29 cellular contexts compared by ENCODE assay signal in the genomic region with DNA sequence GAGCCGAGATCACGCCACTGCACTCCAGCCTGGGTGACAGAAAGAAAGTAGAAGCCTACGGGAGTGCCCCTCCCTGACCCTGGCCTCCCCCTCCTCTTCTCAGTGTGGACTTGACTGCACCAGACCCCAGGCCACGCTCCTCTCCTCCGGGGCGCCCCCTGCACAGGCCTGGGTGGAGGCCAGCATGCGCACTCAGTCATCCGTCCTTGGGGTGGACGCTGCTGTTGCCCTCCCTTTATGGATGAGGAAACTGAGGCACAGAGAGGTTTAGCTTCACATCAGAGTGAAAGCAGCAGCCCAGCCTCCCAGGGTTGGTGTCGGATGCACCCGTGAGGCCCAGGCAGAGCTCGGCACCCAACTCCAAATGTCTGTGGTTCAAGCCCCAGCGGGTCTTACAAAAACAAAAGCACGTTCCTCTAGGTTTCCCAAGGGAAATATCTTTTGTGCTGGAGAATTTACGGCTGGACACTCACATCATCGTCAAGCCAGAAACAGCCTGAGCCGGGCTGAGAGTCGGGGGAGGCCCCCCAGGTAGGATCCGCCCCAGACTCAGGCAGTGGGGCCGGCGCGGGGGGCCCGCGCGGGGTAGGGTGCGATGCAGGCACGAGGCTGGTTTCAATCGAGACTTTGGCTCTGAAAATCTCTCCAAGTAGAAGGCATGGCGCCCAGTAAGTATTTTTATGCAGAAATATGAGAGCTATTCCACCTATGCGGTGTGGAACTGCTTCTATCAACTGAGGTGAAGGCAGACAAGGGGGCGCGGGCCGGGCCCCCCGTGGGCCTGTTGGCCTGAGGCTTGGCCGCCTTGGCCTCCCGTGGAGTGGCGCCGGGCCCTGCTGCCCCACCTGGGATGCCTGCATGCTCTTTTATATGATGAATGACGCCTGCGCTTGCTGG. TPM values are rescaled to one million over a fixed set of nuclear protein-coding genes. Genes with fewer than 3 reads are reported as not detected.
DNase-seq lines count a peak whose midpoint lies in the region; ATAC-seq and TF ChIP-seq lines count a peak whose summit lies in the region.
"Had no signal": no experiment of that assay in that cellular context is flagged by ENCODE, and none has a peak within 500 bp of the region (broad histone marks: within the 10 kb centered on the region; RNA-seq: fewer than 3 reads in every experiment).

No MANE protein-coding gene starts in this region.

- H3K4me3 Mint-ChIP-seq in neural progenitor cell, result no peak overlapping the region
- H3K4me3 Mint-ChIP-seq: activated CD4-positive, alpha-beta memory T cell treated with anti-CD3 and anti-CD28 coated beads, Interleukin-2, amount 10 ng/mL, durations not matched to agents 7 days and 5 days; activated naive CD4-positive, alpha-beta T cell treated with anti-CD3 and anti-CD28 coated beads for 36 hours; B cell; brain; IgD-negative memory B cell; naive B cell had no signal

- H3K36me3 ChIP-seq in left ventricle myocardium inferior (no peaks in the 10 kb centered on the region), gastroesophageal sphincter (peaks cover 0 to 6% of the 10 kb centered on the region in 2 donors), neural progenitor cell (no peaks in the 10 kb centered on the region)
- H3K36me3 ChIP-seq: adrenal gland, ovary had no signal

- DNase-seq in left cardiac atrium (peak; percentile 11), left ventricle myocardium inferior (no peak), neural progenitor cell (ENCODE audit: low spot score) (no peak), A172 (ENCODE audit: low spot score) (no peak), nucleus accumbens (lab: John Stamatoyannopoulos, UW) (no peak), D341Med (ENCODE audit: low spot score) (no peak), GM13977 (ENCODE audit: low spot score) (no peak)
- DNase-seq: activated CD4-positive, alpha-beta memory T cell treated with anti-CD3 and anti-CD28 coated beads, Interleukin-2, amount 10 ng/mL, durations not matched to agents 7 days and 5 days; activated CD4-positive, CD25-positive, alpha-beta regulatory T cell treated with anti-CD3 and anti-CD28 coated beads, Interleukin-2, amount 50 U/mL, for 72 hours; activated naive CD4-positive, alpha-beta T cell treated with anti-CD3 and anti-CD28 coated beads for 36 hours; adrenal gland; DMS153; midbrain; naive B cell; NCI-H2107; NCI-H345; NCI-H69; PC-9; SHP77; stimulated activated CD4-positive, alpha-beta T cell treated with anti-CD3 and anti-CD28 coated beads, Interleukin-1b, Interleukin-23, amount 100 ng/mL, for 48 hours; stimulated activated naive CD8-positive, alpha-beta T cell treated with anti-CD3 and anti-CD28 coated beads, Interleukin-15, Interleukin-2, amounts not matched to agents 100 U/mL and 50 U/mL, for 24 hours had no signal

- no peaks in the 10 kb centered on the region for H3K36me3 Mint-ChIP-seq in neural progenitor cell
- H3K36me3 Mint-ChIP-seq: brain, IgD-negative memory B cell, naive B cell had no signal

- no peak for TF ChIP-seq POLR2A in gastroesophageal sphincter (IDR thresholded peaks at IDR 0.05)

- peaks cover 11% of the 10 kb centered on the region for H3K4me1 ChIP-seq in left ventricle myocardium inferior
- H3K4me1 ChIP-seq in gastroesophageal sphincter, result peaks cover 0 to 25% (median 12%) of the 10 kb centered on the region in 3 donors
- H3K4me1 ChIP-seq in neural progenitor cell, result peaks cover 21% of the 10 kb centered on the region
- H3K4me1 ChIP-seq: A549, adrenal gland had no signal

- H3K79me2 ChIP-seq in neural progenitor cell (ENCODE audit: low read depth), result no peaks in the 10 kb centered on the region

- ATAC-seq in left cardiac atrium (no peak), gastroesophageal sphincter (peak; percentile 34)
- ATAC-seq: A549; HCT116; stimulated activated naive CD8-positive, alpha-beta T cell treated with anti-CD3 and anti-CD28 coated beads, Interleukin-15, Interleukin-2, amounts not matched to agents 100 U/mL and 50 U/mL, for 24 hours had no signal

- intact Hi-C loops in left cardiac atrium (cut with DNase I), result no loop called here
- intact Hi-C loops in left ventricle myocardium inferior (cut with micrococcal nuclease), result no loop called here

- H3K4me3 ChIP-seq in left ventricle myocardium inferior, result no peak overlapping the region
- no peak overlapping the region for H3K4me3 ChIP-seq in gastroesophageal sphincter
- H3K4me3 ChIP-seq in neural progenitor cell, result no peak overlapping the region
- H3K4me3 ChIP-seq: A549, adrenal gland, ovary, PC-9, smooth muscle cell had no signal

- H3K4me1 Mint-ChIP-seq in neural progenitor cell, result peaks cover 20% of the 10 kb centered on the region
- H3K4me1 Mint-ChIP-seq: activated CD4-positive, alpha-beta memory T cell treated with anti-CD3 and anti-CD28 coated beads, Interleukin-2, amount 10 ng/mL, durations not matched to agents 7 days and 5 days; B cell; naive B cell had no signal

- peaks cover 3% of the 10 kb centered on the region for H3F3A ChIP-seq in neural progenitor cell (ENCODE audit: low read depth)

- H3K9ac ChIP-seq in neural progenitor cell, result no peak overlapping the region

- no peak for TF ChIP-seq EP300 in gastroesophageal sphincter (IDR thresholded peaks at IDR 0.05)

- no peak overlapping the region for H2AFZ ChIP-seq in neural progenitor cell (replicated peaks)
- H2AFZ ChIP-seq: PC-9 had no signal

- H3K9me3 ChIP-seq in left ventricle myocardium inferior (replicated peaks), result no peaks in the 10 kb centered on the region
- no peaks in the 10 kb centered on the region for H3K9me3 ChIP-seq in gastroesophageal sphincter
- no peaks in the 10 kb centered on the region for H3K9me3 ChIP-seq in neural progenitor cell (ENCODE audit: low read depth)
- H3K9me3 ChIP-seq: A549, adrenal gland, ovary had no signal

- H3K27me3 ChIP-seq in left ventricle myocardium inferior (ENCODE audit: low read depth) (no peaks in the 10 kb centered on the region), gastroesophageal sphincter (no peaks in the 10 kb centered on the region), neural progenitor cell (no peaks in the 10 kb centered on the region)
- H3K27me3 ChIP-seq: adrenal gland, ovary had no signal

- H3K27me3 Mint-ChIP-seq in neural progenitor cell (ENCODE audit: insufficient read depth, low read depth), result peaks cover 2% of the 10 kb centered on the region
- H3K27me3 Mint-ChIP-seq: activated CD4-positive, alpha-beta memory T cell treated with anti-CD3 and anti-CD28 coated beads, Interleukin-2, amount 10 ng/mL, durations not matched to agents 7 days and 5 days; B cell; brain; IgD-negative memory B cell; naive B cell had no signal

- H3K27ac Mint-ChIP-seq in neural progenitor cell, result peak overlapping the region; percentile 60
- H3K27ac Mint-ChIP-seq: activated CD4-positive, alpha-beta memory T cell treated with anti-CD3 and anti-CD28 coated beads, Interleukin-2, amount 10 ng/mL, durations not matched to agents 7 days and 5 days; activated naive CD4-positive, alpha-beta T cell treated with anti-CD3 and anti-CD28 coated beads for 36 hours; B cell; IgD-negative memory B cell had no signal

- TF ChIP-seq CTCF in left ventricle myocardium inferior (IDR thresholded peaks at IDR 0.05; ENCODE audit: borderline replicate concordance) (no peak), gastroesophageal sphincter (IDR thresholded peaks at IDR 0.05) (no peak), neural progenitor cell (IDR thresholded peaks at IDR 0.05) (no peak), GM13977 (IDR thresholded peaks at IDR 0.05; ENCODE audit: extremely low read depth, insufficient read depth, missing control alignments) (no peak)

- 38% methylated on average over 4 of the region's 40 CpGs; no CpG with 5 or more reads in 1 of the 2 donors for WGBS in gastroesophageal sphincter (ENCODE audit: low coverage in 1 of 2), 2 donors

- H4K20me1 ChIP-seq in neural progenitor cell (ENCODE audit: low read depth), result no peaks in the 10 kb centered on the region

- in situ Hi-C loops in GM13977 (cut with MboI; ENCODE audit: low pct_unique_long_range_greater_than_20kb, low sequenced_read_pairs, unreplicated experiment), result no loop called here

- H3K4me2 ChIP-seq in neural progenitor cell, result no peak overlapping the region
- H3K4me2 ChIP-seq: A549, PC-9, smooth muscle cell had no signal

- H3K27ac ChIP-seq in left ventricle myocardium inferior (replicated peaks) (no peak overlapping the region), gastroesophageal sphincter (peak overlapping the region in 3 of 4 donors; percentile 31 to 60 (median 48)), neural progenitor cell (no peak overlapping the region)
- H3K27ac ChIP-seq: A549, adrenal gland, ovary, PC-9 had no signal

- no peaks in the 10 kb centered on the region for H3K9me3 Mint-ChIP-seq in neural progenitor cell
- H3K9me3 Mint-ChIP-seq: activated CD4-positive, alpha-beta memory T cell treated with anti-CD3 and anti-CD28 coated beads, Interleukin-2, amount 10 ng/mL, durations not matched to agents 7 days and 5 days; activated naive CD4-positive, alpha-beta T cell treated with anti-CD3 and anti-CD28 coated beads for 36 hours; brain; IgD-negative memory B cell; naive B cell had no signal

RNA-seq across cellular contexts. Expression of a gene that starts 36.6 kb away (rescaled TPM):
- total RNA-seq in left cardiac atrium, result 1 to 10 TPM; 3.7 to 4.9 TPM
- 4.5 TPM for total RNA-seq in left ventricle myocardium inferior
- 10 to 100 TPM in 1 of 4 donors, 1 to 10 TPM in 3; 5.0 to 14.6 (median 9.2) TPM for total RNA-seq in gastroesophageal sphincter
- 7.0 and 15.5 TPM in 2 replicates for total RNA-seq in neural progenitor cell (ENCODE audit: low replicate concordance)
- 5.1 and 7.0 TPM in 2 replicates for total RNA-seq in A172 (2014; rRNA removed; shearing (Covaris generic))

RNA-seq across cellular contexts. Expression of a gene that starts 36.9 kb away (rescaled TPM):
- 100 to 1,000 TPM in 1 of 2 donors, 10 to 100 TPM in 1; 96.2 to 105 TPM for total RNA-seq in left cardiac atrium
- total RNA-seq in left ventricle myocardium inferior, result 80.5 TPM
- 10 to 100 TPM; 54.4 to 78.6 (median 69.8) TPM for total RNA-seq in gastroesophageal sphincter
- total RNA-seq in neural progenitor cell (ENCODE audit: low replicate concordance), result 39.1 and 42.5 TPM in 2 replicates
- 57.3 and 62.5 TPM in 2 replicates for total RNA-seq in A172 (2014; rRNA removed; shearing (Covaris generic))

RNA-seq across cellular contexts. Expression of a gene that starts 57.6 kb away (rescaled TPM):
- total RNA-seq in left cardiac atrium (10 to 100 TPM; 12.3 to 14.5 TPM), left ventricle myocardium inferior (15.8 TPM), gastroesophageal sphincter (10 to 100 TPM; 18.2 to 30.0 (median 21.6) TPM), neural progenitor cell (ENCODE audit: low replicate concordance) (15.1 and 39.3 TPM in 2 replicates)
- total RNA-seq in A172 (2014; rRNA removed; shearing (Covaris generic)), result 17.0 and 24.0 TPM in 2 replicates

Comparison
In these comparisons a context has a peak if more than half of its experiments do, and no peak if none do; other contexts are left out.
1. H3K27ac ChIP-seq: peak in gastroesophageal sphincter (3 of 4); none in left ventricle myocardium inferior (single experiment) and neural progenitor cell (single experiment).